Comparison of ENCODE assay signal across 10 cellular contexts in genomic region chr6:118648866-118649554, GRCh38. TPM values are rescaled to one million over a fixed set of nuclear protein-coding genes. Genes with fewer than 3 reads are reported as not detected.
A peak's percentile ranks its signal among the peaks of the same experiment; 100 is the strongest.
DNase-seq lines count a peak whose midpoint lies in the region; ATAC-seq and TF ChIP-seq lines count a peak whose summit lies in the region.
"Had no signal": no experiment of that assay in that cellular context is flagged by ENCODE, and none has a peak within 500 bp of the region (broad histone marks: within the 10 kb centered on the region; RNA-seq: fewer than 3 reads in every experiment).

No MANE protein-coding gene starts in this region.

- no peak for TF ChIP-seq EP300 in tibial nerve (IDR thresholded peaks at IDR 0.05)

- DNase-seq in activated naive CD4-positive, alpha-beta T cell treated with anti-CD3 and anti-CD28 coated beads, Interleukin-2, amount 50 U/mL, for 72 hours (ENCODE audit: low spot score in 2 of 2), result no peak
- DNase-seq in WERI-Rb-1 (no peak), fibroblast of villous mesenchyme (ENCODE audit: low read depth) (peak; percentile 48), tibial nerve (ENCODE audit: low spot score in 2 of 2) (no peak), amniotic stem cell (lab: John Stamatoyannopoulos, UW) (no peak), Right ventricle myocardium inferior (ENCODE audit: missing footprints) (no peak)
- DNase-seq: cerebellar nuclear complex, NCI-H2081 had no signal

- no peaks in the 10 kb centered on the region for H3K27me3 Mint-ChIP-seq in activated naive CD4-positive, alpha-beta T cell treated with anti-CD3 and anti-CD28 coated beads, Interleukin-2, amount 50 U/mL, for 24 hours

- peaks cover 54% of the 10 kb centered on the region for H3K4me1 Mint-ChIP-seq in activated naive CD4-positive, alpha-beta T cell treated with anti-CD3 and anti-CD28 coated beads, Interleukin-2, amount 50 U/mL, for 24 hours

- peak overlapping the region; percentile 81 for H3K4me3 ChIP-seq in WERI-Rb-1 (ENCODE audit: low read depth, low read length)
- H3K4me3 ChIP-seq in fibroblast of villous mesenchyme (ENCODE audit: low read depth, low read length), result peak overlapping the region; percentile 92
- H3K4me3 ChIP-seq in tibial nerve, result peak overlapping the region; percentile 68 to 97 (median 88)

- peak overlapping the region; percentile 90 for H3K4me3 Mint-ChIP-seq in activated naive CD4-positive, alpha-beta T cell treated with anti-CD3 and anti-CD28 coated beads, Interleukin-2, amount 50 U/mL, for 24 hours

- intact Hi-C loops in Right ventricle myocardium inferior (cut with DNase I), result no loop called here

- H3K27me3 ChIP-seq in WERI-Rb-1 (ENCODE audit: insufficient read depth, low read depth, severe bottlenecking) (no peaks in the 10 kb centered on the region), tibial nerve (no peaks in the 10 kb centered on the region)

- H3K27ac ChIP-seq in WERI-Rb-1 (peak overlapping the region; percentile 94), tibial nerve (peak overlapping the region in 3 of 4 donors; percentile 93 to 98 (median 98))

- no peaks in the 10 kb centered on the region for H3K9me3 ChIP-seq in WERI-Rb-1 (ENCODE audit: severe bottlenecking)
- no peaks in the 10 kb centered on the region for H3K9me3 ChIP-seq in tibial nerve

- peaks cover 0 to 69% (median 18%) of the 10 kb centered on the region in 4 donors for H3K4me1 ChIP-seq in tibial nerve

- TF ChIP-seq POLR2A in tibial nerve (IDR thresholded peaks at IDR 0.05), result no peak

- no peak for ATAC-seq in activated naive CD4-positive, alpha-beta T cell treated with anti-CD3 and anti-CD28 coated beads, Interleukin-2, amount 50 U/mL, for 72 hours
- ATAC-seq in Right ventricle myocardium inferior, result no peak
- no peak for ATAC-seq in HG02870 (IDR thresholded peaks at IDR 0.05; ENCODE audit: unreplicated experiment)

- H3K27ac Mint-ChIP-seq in activated naive CD4-positive, alpha-beta T cell treated with anti-CD3 and anti-CD28 coated beads, Interleukin-2, amount 50 U/mL, for 24 hours, result no peak overlapping the region
- peak overlapping the region in 1 of 2 donors; percentile 95 for H3K27ac Mint-ChIP-seq in activated naive CD4-positive, alpha-beta T cell treated with anti-CD3 and anti-CD28 coated beads, Interleukin-2, amount 50 U/mL, for 72 hours

- TF ChIP-seq CTCF in WERI-Rb-1 (IDR thresholded peaks at IDR 0.05; ENCODE audit: low read depth, low read length), result no peak
- no peak for TF ChIP-seq CTCF in fibroblast of villous mesenchyme (IDR thresholded peaks at IDR 0.05; ENCODE audit: insufficient read depth, low read depth, low read length)
- no peak for TF ChIP-seq CTCF in tibial nerve (IDR thresholded peaks at IDR 0.05)

- WGBS in tibial nerve, 2 donors, result 24 to 30% methylated on average over 2 of the region's 2 CpGs

- H3K36me3 ChIP-seq in WERI-Rb-1 (peaks cover 6% of the 10 kb centered on the region), tibial nerve (no peaks in the 10 kb centered on the region)

- peaks cover 3% of the 10 kb centered on the region for H3K36me3 Mint-ChIP-seq in activated naive CD4-positive, alpha-beta T cell treated with anti-CD3 and anti-CD28 coated beads, Interleukin-2, amount 50 U/mL, for 24 hours
- H3K36me3 Mint-ChIP-seq in activated naive CD4-positive, alpha-beta T cell treated with anti-CD3 and anti-CD28 coated beads, Interleukin-2, amount 50 U/mL, for 72 hours, result peaks cover 7 to 16% of the 10 kb centered on the region in 2 donors

- no peaks in the 10 kb centered on the region for H3K9me3 Mint-ChIP-seq in activated naive CD4-positive, alpha-beta T cell treated with anti-CD3 and anti-CD28 coated beads, Interleukin-2, amount 50 U/mL, for 24 hours
- H3K9me3 Mint-ChIP-seq in activated naive CD4-positive, alpha-beta T cell treated with anti-CD3 and anti-CD28 coated beads, Interleukin-2, amount 50 U/mL, for 72 hours, result no peaks in the 10 kb centered on the region

RNA-seq across cellular contexts. Expression of gene CEP85L, which starts 2.4 kb away (rescaled TPM):
- total RNA-seq in activated naive CD4-positive, alpha-beta T cell treated with anti-CD3 and anti-CD28 coated beads, Interleukin-2, amount 50 U/mL, for 72 hours, result 10 to 100 TPM; 38.5 to 41.3 TPM
- 13.2 and 16.4 TPM in 2 replicates for total RNA-seq in fibroblast of villous mesenchyme
- 10 to 100 TPM; 26.7 to 47.4 (median 37.8) TPM for total RNA-seq in tibial nerve
- 16.7 TPM for total RNA-seq in Right ventricle myocardium inferior
